1 cellular context compared by ENCODE assay signal in the genomic region with DNA sequence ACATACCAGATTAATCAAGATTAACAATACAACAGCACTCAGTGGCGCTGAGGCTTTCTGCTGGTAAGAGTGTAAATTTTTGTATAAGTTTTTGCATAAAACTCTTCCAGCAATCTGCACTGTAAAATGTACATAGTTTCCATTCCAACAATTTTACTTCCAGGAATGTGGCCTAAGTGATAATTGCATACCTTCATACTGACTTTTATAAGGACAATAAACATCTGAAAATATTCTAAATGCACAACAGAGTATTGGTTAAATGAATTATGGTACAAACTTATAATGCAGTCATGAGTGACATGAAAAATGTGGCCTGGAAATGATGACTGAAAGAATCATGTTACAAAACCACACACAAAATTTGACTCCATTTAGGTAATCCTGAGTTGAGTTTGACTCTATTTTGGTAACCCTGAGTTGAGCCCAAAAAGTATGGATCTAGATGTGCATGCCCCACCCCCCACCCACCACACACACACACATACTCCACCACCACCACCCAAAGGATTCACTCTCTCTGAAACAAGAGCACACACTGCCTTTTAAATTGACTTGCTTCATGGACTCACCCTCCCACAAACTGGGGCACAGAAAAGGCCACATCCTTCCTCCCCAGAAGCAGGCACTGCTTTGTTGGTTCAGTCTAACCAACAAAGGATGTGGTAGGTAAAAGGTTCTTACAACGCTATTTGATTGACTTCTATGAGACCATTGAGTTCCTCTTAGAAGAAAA.
TF ChIP-seq lines count a peak whose summit lies in the region.

No MANE protein-coding gene starts in this region.

TF ChIP-seq in HepG2, 621 proteins besides CTCF, POLR2A, EP300 and RAD21 (continued from another document):
- TF ChIP-seq, protein P1, sequence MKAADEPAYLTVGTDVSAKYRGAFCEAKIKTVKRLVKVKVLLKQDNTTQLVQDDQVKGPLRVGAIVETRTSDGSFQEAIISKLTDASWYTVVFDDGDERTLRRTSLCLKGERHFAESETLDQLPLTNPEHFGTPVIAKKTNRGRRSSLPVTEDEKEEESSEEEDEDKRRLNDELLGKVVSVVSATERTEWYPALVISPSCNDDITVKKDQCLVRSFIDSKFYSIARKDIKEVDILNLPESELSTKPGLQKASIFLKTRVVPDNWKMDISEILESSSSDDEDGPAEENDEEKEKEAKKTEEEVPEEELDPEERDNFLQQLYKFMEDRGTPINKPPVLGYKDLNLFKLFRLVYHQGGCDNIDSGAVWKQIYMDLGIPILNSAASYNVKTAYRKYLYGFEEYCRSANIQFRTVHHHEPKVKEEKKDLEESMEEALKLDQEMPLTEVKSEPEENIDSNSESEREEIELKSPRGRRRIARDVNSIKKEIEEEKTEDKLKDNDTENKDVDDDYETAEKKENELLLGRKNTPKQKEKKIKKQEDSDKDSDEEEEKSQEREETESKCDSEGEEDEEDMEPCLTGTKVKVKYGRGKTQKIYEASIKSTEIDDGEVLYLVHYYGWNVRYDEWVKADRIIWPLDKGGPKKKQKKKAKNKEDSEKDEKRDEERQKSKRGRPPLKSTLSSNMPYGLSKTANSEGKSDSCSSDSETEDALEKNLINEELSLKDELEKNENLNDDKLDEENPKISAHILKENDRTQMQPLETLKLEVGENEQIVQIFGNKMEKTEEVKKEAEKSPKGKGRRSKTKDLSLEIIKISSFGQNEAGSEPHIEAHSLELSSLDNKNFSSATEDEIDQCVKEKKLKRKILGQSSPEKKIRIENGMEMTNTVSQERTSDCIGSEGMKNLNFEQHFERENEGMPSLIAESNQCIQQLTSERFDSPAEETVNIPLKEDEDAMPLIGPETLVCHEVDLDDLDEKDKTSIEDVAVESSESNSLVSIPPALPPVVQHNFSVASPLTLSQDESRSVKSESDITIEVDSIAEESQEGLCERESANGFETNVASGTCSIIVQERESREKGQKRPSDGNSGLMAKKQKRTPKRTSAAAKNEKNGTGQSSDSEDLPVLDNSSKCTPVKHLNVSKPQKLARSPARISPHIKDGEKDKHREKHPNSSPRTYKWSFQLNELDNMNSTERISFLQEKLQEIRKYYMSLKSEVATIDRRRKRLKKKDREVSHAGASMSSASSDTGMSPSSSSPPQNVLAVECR (CRISPR knock-in tag; IDR thresholded peaks at IDR 0.05; ENCODE audit: borderline replicate concordance): no peak
- TF ChIP-seq RBM22 (optimal IDR thresholded peaks at IDR 0.05; ENCODE audit: low read length): no peak
TF ChIP-seq in HepG2: peak in this region for 0.
